Comparison of ENCODE assay signal across 1 cellular context in genomic region chr10:18400201-18400910, GRCh38.
A peak's percentile ranks its signal among the peaks of the same experiment; 100 is the strongest.
TF ChIP-seq lines count a peak whose summit lies in the region.

No MANE protein-coding gene starts in this region.

TF ChIP-seq in GM12878, 131 proteins besides CTCF, POLR2A, EP300 and RAD21 (continued from another document):
- TF ChIP-seq ZBTB40 (IDR thresholded peaks at IDR 0.05; ENCODE audit: borderline replicate concordance) (peak; percentile 19; the same call in 1 of the 2 replicates), HSF1 (IDR thresholded peaks at IDR 0.05; ENCODE audit: low read depth, low read length) (0 out of 2 replicates have a peak, but pooled peaks have one; percentile 3), IKZF1 (conservative IDR thresholded peaks at IDR 0.05) (peak; percentile 64), ZNF384 (IDR thresholded peaks at IDR 0.05; ENCODE audit: borderline replicate concordance, low read depth, low read length) (peak; percentile 89; the same call in 1 of the 2 replicates), USF1 (IDR thresholded peaks at IDR 0.05; ENCODE audit: borderline replicate concordance, extremely low read length, insufficient read depth, low read depth, low read length) (no peak), NR2C1 (IDR thresholded peaks at IDR 0.05) (peak; percentile 89), ZSCAN29 (IDR thresholded peaks at IDR 0.05) (no peak), SPI1 (IDR thresholded peaks at IDR 0.05; ENCODE audit: borderline replicate concordance, insufficient read depth, low read depth, low read length) (no peak), SMARCA5 (IDR thresholded peaks at IDR 0.05) (peak; percentile 84), NR2F1 (conservative IDR thresholded peaks at IDR 0.05) (peak; percentile 90), RB1 (IDR thresholded peaks at IDR 0.05; ENCODE audit: borderline replicate concordance) (0 out of 2 replicates have a peak, but pooled peaks have one; percentile 2), CHD4 (IDR thresholded peaks at IDR 0.05) (no peak), MEF2B (IDR thresholded peaks at IDR 0.05; ENCODE audit: partially characterized antibody, poor library complexity, severe bottlenecking) (peak; percentile 9), PBX3 (IDR thresholded peaks at IDR 0.05; ENCODE audit: insufficient replicate concordance, low read depth, low read length) (no peak), BHLHE40 (IDR thresholded peaks at IDR 0.05; ENCODE audit: borderline replicate concordance in 1 of 2, low read depth in 2 of 2, low read length in 1 of 2) (peak in 1 of 2 experiments; percentile 70; a peak in 2 of 4 replicates), BACH1 (IDR thresholded peaks at IDR 0.05; ENCODE audit: borderline replicate concordance) (peak; percentile 28; the same call in 1 of the 2 replicates), YBX1 (IDR thresholded peaks at IDR 0.05) (no peak), ZNF687 (IDR thresholded peaks at IDR 0.05) (peak; percentile 85), CREM (IDR thresholded peaks at IDR 0.05; ENCODE audit: low read depth) (no peak), BCLAF1 (IDR thresholded peaks at IDR 0.05) (no peak), MAX (IDR thresholded peaks at IDR 0.05; ENCODE audit: low read depth, low read length) (no peak), RAD51 (IDR thresholded peaks at IDR 0.05) (peak; percentile 35), MXI1 (IDR thresholded peaks at IDR 0.05; ENCODE audit: low read depth, low read length) (peak; percentile 39; the same call in 1 of the 2 replicates), MTA2 (IDR thresholded peaks at IDR 0.05; ENCODE audit: low read depth) (peak; percentile 83; the same call in 1 of the 2 replicates), HDGF (IDR thresholded peaks at IDR 0.05) (peak; percentile 50; the same call in 1 of the 2 replicates), IKZF2 (IDR thresholded peaks at IDR 0.05) (peak; percentile 70 to 78), ZNF592 (IDR thresholded peaks at IDR 0.05) (peak; percentile 86; the same call in 1 of the 2 replicates), NBN (IDR thresholded peaks at IDR 0.05) (peak; percentile 93), HCFC1 (IDR thresholded peaks at IDR 0.05; ENCODE audit: low read length) (no peak), CHD2 (IDR thresholded peaks at IDR 0.05; ENCODE audit: borderline replicate concordance, low read depth, low read length) (peak; percentile 78; the same call in 1 of the 2 replicates), NFXL1 (IDR thresholded peaks at IDR 0.05; ENCODE audit: borderline replicate concordance) (no peak), ZNF24 (IDR thresholded peaks at IDR 0.05) (no peak), ZNF217 (IDR thresholded peaks at IDR 0.05) (peak; percentile 31; the same call in 1 of the 2 replicates), TCF7 (IDR thresholded peaks at IDR 0.05; ENCODE audit: borderline replicate concordance) (no peak), ZBTB33 (IDR thresholded peaks at IDR 0.05) (peak; percentile 8; the same call in 1 of the 2 replicates), RUNX3 (IDR thresholded peaks at IDR 0.05; ENCODE audit: low read length) (no peak), KLF5 (IDR thresholded peaks at IDR 0.05; ENCODE audit: partially characterized antibody) (peak; percentile 78)
